28 cellular contexts compared by ENCODE assay signal in the genomic region with DNA sequence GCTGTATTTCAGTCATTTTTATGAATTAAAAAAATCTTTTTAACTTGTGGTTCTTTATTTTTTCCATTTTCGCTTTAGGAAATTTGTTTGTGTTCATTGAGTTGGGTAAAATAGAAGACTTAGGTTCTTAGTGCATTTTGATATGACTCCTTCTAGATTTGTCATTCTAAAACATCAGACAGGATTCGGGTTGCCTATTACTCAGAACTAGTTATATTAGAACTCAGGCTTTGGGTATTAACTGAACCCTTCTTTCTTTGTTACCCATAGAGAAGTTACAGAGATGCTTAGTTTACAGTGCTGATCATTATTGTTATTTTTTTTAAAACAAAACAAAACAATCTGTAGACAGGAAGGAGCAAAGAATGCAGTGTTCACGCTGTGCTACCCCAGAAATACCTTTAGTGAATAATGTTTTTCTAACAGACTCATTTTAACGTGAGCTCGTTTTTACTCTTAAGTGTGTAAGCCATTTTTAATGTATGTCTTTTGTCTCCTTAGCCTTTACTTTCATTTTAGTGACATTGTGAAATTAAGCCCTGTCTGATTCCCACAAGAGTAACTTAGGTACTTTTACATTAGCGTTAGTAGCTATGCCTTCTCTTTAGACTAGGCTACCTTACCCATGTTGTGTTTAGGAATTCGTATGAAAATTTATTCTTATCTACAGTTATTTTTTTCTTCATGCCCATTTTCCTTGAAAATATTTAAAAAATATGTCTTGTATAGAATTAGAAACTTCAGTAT. TPM values are rescaled to one million over a fixed set of nuclear protein-coding genes. Genes with fewer than 3 reads are reported as not detected.
DNase-seq lines count a peak whose midpoint lies in the region; ATAC-seq, FAIRE-seq and TF ChIP-seq lines count a peak whose summit lies in the region.
"Had no signal": no experiment of that assay in that cellular context is flagged by ENCODE, and none has a peak within 500 bp of the region (broad histone marks: within the 10 kb centered on the region; RNA-seq: fewer than 3 reads in every experiment).

No MANE protein-coding gene starts in this region.

- FAIRE-seq in GM19239 (lab: Jason Lieb, UNC) (peak; percentile 76), endothelial cell of umbilical vein (lab: Jason Lieb, UNC) (no peak)
- FAIRE-seq: astrocyte, GM18507, K562 had no signal

- H3K36me3 Mint-ChIP-seq in activated naive CD4-positive, alpha-beta T cell treated with anti-CD3 and anti-CD28 coated beads, Interleukin-2, amount 50 U/mL, for 24 hours: peaks cover 11% of the 10 kb centered on the region

- peak overlapping the region; percentile 43 for H2AFZ ChIP-seq in endothelial cell of umbilical vein (ENCODE audit: low read depth, low read length)

- TF ChIP-seq POLR2A in endothelial cell of umbilical vein (IDR thresholded peaks at IDR 0.05; ENCODE audit: low read depth, low read length): no peak

- TF ChIP-seq CTCF in endothelial cell of umbilical vein (IDR thresholded peaks at IDR 0.05; ENCODE audit: extremely low read depth in 1 of 2, insufficient read depth in 1 of 2, low read depth in 1 of 2, low read length in 2 of 2) (no peak), psoas muscle (IDR thresholded peaks at IDR 0.05) (no peak)

- no peaks in the 10 kb centered on the region for H3K27me3 Mint-ChIP-seq in activated naive CD4-positive, alpha-beta T cell treated with anti-CD3 and anti-CD28 coated beads, Interleukin-2, amount 50 U/mL, for 24 hours
- H3K27me3 Mint-ChIP-seq: CD4-positive, CD25-positive, alpha-beta regulatory T cell; type B pancreatic cell had no signal

- POLR2A ChIA-PET in endothelial cell of umbilical vein (lab: Charles Lee): no interaction called here

- H3K4me2 ChIP-seq in endothelial cell of umbilical vein (ENCODE audit: insufficient read depth, low read length): peak overlapping the region; percentile 82

- peaks cover 28% of the 10 kb centered on the region for H3K4me1 Mint-ChIP-seq in activated naive CD4-positive, alpha-beta T cell treated with anti-CD3 and anti-CD28 coated beads, Interleukin-2, amount 50 U/mL, for 24 hours

- H3K9ac ChIP-seq in endothelial cell of umbilical vein (replicated peaks; ENCODE audit: extremely low read depth, insufficient read depth, low read length): peak overlapping the region; percentile 47

- H3K27ac ChIP-seq in endothelial cell of umbilical vein (ENCODE audit: insufficient read depth, low read depth, low read length) (peak overlapping the region; percentile 22), psoas muscle (no peak overlapping the region)
- H3K27ac ChIP-seq: Peyer's patch, right atrium auricular region had no signal

- no peaks in the 10 kb centered on the region for H3K9me3 Mint-ChIP-seq in activated naive CD4-positive, alpha-beta T cell treated with anti-CD3 and anti-CD28 coated beads, Interleukin-2, amount 50 U/mL, for 24 hours
- H3K9me3 Mint-ChIP-seq: activated naive CD4-positive, alpha-beta T cell treated with anti-CD3 and anti-CD28 coated beads, Interleukin-2, amount 50 U/mL, for 72 hours; CD4-positive, CD25-positive, alpha-beta regulatory T cell; T-helper 1 cell treated with Interleukin-12 subunit alpha and Interleukin-12 subunit beta and Interleukin-4 antibody, amounts not matched to agents 30 μg/mL and 1 μg/mL, for 36 hours; type B pancreatic cell had no signal

- H3K27me3 ChIP-seq in endothelial cell of umbilical vein (ENCODE audit: control insufficient read depth in 2 of 2, insufficient read depth in 2 of 2, low read length in 2 of 2): no peaks in the 10 kb centered on the region
- H3K27me3 ChIP-seq in psoas muscle (ENCODE audit: insufficient read depth in 3 of 3, low read length in 2 of 3): no peaks in the 10 kb centered on the region
- H3K27me3 ChIP-seq: Peyer's patch, right atrium auricular region had no signal

- no peaks in the 10 kb centered on the region for H3K9me1 ChIP-seq in endothelial cell of umbilical vein (replicated peaks; ENCODE audit: control insufficient read depth, extremely low read depth, insufficient read depth, low read length)

- H3K4me1 ChIP-seq in endothelial cell of umbilical vein (ENCODE audit: control insufficient read depth, extremely low read depth, insufficient read depth, low read length) (peaks cover 5% of the 10 kb centered on the region), psoas muscle (peaks cover 10% of the 10 kb centered on the region)
- H3K4me1 ChIP-seq: Peyer's patch, right atrium auricular region had no signal

- H3K27ac Mint-ChIP-seq in activated naive CD4-positive, alpha-beta T cell treated with anti-CD3 and anti-CD28 coated beads, Interleukin-2, amount 50 U/mL, for 24 hours: no peak overlapping the region
- H3K27ac Mint-ChIP-seq: activated naive CD4-positive, alpha-beta T cell treated with anti-CD3 and anti-CD28 coated beads, Interleukin-2, amount 50 U/mL, for 72 hours; CD4-positive, CD25-positive, alpha-beta regulatory T cell; T-helper 1 cell treated with Interleukin-12 subunit alpha and Interleukin-12 subunit beta and Interleukin-4 antibody, amounts not matched to agents 30 μg/mL and 1 μg/mL, for 36 hours; type B pancreatic cell had no signal

- no TSS peak for BruUV-seq in endothelial cell of umbilical vein (replicated peaks; lab: Mats Ljungman, UMichigan)

- no peaks in the 10 kb centered on the region for H4K20me1 ChIP-seq in endothelial cell of umbilical vein (replicated peaks; ENCODE audit: control insufficient read depth, extremely low read depth, insufficient read depth, low read length)

- dilution Hi-C loops in endothelial cell of umbilical vein (cut with MboI; ENCODE audit: extremely low pct_ligation_motif_present, low sequenced_read_pairs): no loop called here

- intact Hi-C loops in endothelial cell of umbilical vein (cut with micrococcal nuclease) (loop anchor here (5.0 kb wide), 1 partner anchor 53 kb away; the partner anchor contains the start of gene CMC1), psoas muscle (cut with DNase I) (no loop called here)

- H3K4me3 ChIP-seq in endothelial cell of umbilical vein (replicated peaks in 1 of 3; ENCODE audit: insufficient read depth in 1 of 3, low read depth in 1 of 3, low read length in 3 of 3): peak overlapping the region in 1 of 3 experiments; percentile 42
- peak overlapping the region; percentile 6 for H3K4me3 ChIP-seq in psoas muscle
- H3K4me3 ChIP-seq: K562, Peyer's patch had no signal

- WGBS in psoas muscle, 3 donors: 84 to 86% (median 86%) methylated on average over 7 of the region's 7 CpGs

- ATAC-seq in psoas muscle (no peak), HG03280 (IDR thresholded peaks at IDR 0.05; ENCODE audit: unreplicated experiment) (no peak), GM21786 (IDR thresholded peaks at IDR 0.05; ENCODE audit: unreplicated experiment) (no peak)
- ATAC-seq: K562 had no signal

- no peaks in the 10 kb centered on the region for H3K79me2 ChIP-seq in endothelial cell of umbilical vein (ENCODE audit: control insufficient read depth, insufficient read depth, low read length)

- H3K36me3 ChIP-seq in endothelial cell of umbilical vein (ENCODE audit: control insufficient read depth in 2 of 2, extremely low read depth in 1 of 2, insufficient read depth in 2 of 2, low read length in 2 of 2) (no peaks in the 10 kb centered on the region), psoas muscle (ENCODE audit: insufficient read depth in 1 of 2, low read depth in 1 of 2) (peaks cover 0 to 6% of the 10 kb centered on the region in 2 donors)
- H3K36me3 ChIP-seq: Peyer's patch, right atrium auricular region had no signal

- H3K4me3 Mint-ChIP-seq in activated naive CD4-positive, alpha-beta T cell treated with anti-CD3 and anti-CD28 coated beads, Interleukin-2, amount 50 U/mL, for 24 hours: peak overlapping the region; percentile 19
- H3K4me3 Mint-ChIP-seq: CD4-positive, CD25-positive, alpha-beta regulatory T cell; T-helper 1 cell treated with Interleukin-12 subunit alpha and Interleukin-12 subunit beta and Interleukin-4 antibody, amounts not matched to agents 30 μg/mL and 1 μg/mL, for 36 hours; type B pancreatic cell had no signal

- CTCF ChIA-PET in endothelial cell of umbilical vein (lab: Charles Lee): interaction anchor here (0.9 to 1.2 kb wide), 2 partner anchors 8 to 9 kb away, joined by 3 to 4 read pairs; no protein-coding TSS in a partner anchor

- DNase-seq in activated naive CD4-positive, alpha-beta T cell (lab: John Stamatoyannopoulos, UW): no peak
- DNase-seq in GM19239 (ENCODE audit: insufficient read length, low spot score) (no peak), endothelial cell of umbilical vein (ENCODE audit: low read depth, low spot score) (peak; percentile 28), psoas muscle (no peak), SHP77 treated with DMSO at 0.1 percent for 48 hours (lab: John Stamatoyannopoulos, UW) (no peak)
- DNase-seq: activated CD4-positive, alpha-beta T cell treated with anti-CD3 and anti-CD28 coated beads, Interleukin-2, amount 50 U/mL, for 1 hour; CD4-positive, CD25-positive, alpha-beta regulatory T cell; central memory CD4-positive, alpha-beta T cell; erythroblast; foreskin melanocyte; GDM1; hippocampal formation; NCI-H1694; NCI-H2171 treated with DMSO at 0.1 percent for 48 hours; NCI-H524 treated with DMSO at 0.1 percent for 48 hours; Peyer's patch; stimulated activated CD4-positive, alpha-beta T cell treated with anti-CD3 and anti-CD28 coated beads, Interleukin-12 subunit alpha, Interleukin-12 subunit beta, amount 100 ng/mL, for 4 hours; stimulated activated CD4-positive, alpha-beta T cell treated with anti-CD3 and anti-CD28 coated beads, Interleukin-4, amount 100 ng/mL, for 4 hours had no signal

- H3K9me3 ChIP-seq in endothelial cell of umbilical vein (replicated peaks; ENCODE audit: control insufficient read depth, insufficient read depth, low read length) (no peaks in the 10 kb centered on the region), psoas muscle (no peaks in the 10 kb centered on the region)
- H3K9me3 ChIP-seq: Peyer's patch had no signal

RNA-seq across cellular contexts. Expression of gene CMC1, which starts 53.4 kb away (rescaled TPM):
- total RNA-seq in endothelial cell of umbilical vein: 15.3 and 18.6 TPM in 2 replicates
- polyA plus RNA-seq in endothelial cell of umbilical vein: 9.0 and 13.1 TPM in 2 replicates
- 16.2 and 17.5 TPM in 2 replicates for polyA plus RNA-seq in endothelial cell of umbilical vein (2011; cell fraction: cytosol; rRNA removed)
- 12.5 and 15.5 TPM in 2 replicates for polyA plus RNA-seq in endothelial cell of umbilical vein (2011; cell fraction: nucleus; rRNA removed)
- 26.7 and 29.4 TPM in 2 replicates for polyA plus RNA-seq in endothelial cell of umbilical vein (2012)
- polyA minus RNA-seq in endothelial cell of umbilical vein: 3.0 and 3.4 TPM in 2 replicates
- 12.1 TPM for polyA minus RNA-seq in endothelial cell of umbilical vein (2011; cell fraction: cytosol; rRNA and poly(A)+ RNA removed)
- polyA minus RNA-seq in endothelial cell of umbilical vein (2011; cell fraction: nucleus; rRNA and poly(A)+ RNA removed): 14.3 and 15.1 TPM in 2 replicates
- 10 to 100 TPM; 14.4 to 23.2 (median 15.9) TPM for total RNA-seq in psoas muscle
- 10 to 100 TPM; 49.6 to 73.4 (median 54.4) TPM for polyA plus RNA-seq in psoas muscle

RNA-seq across cellular contexts. Expression of gene ZCWPW2, which starts 53.7 kb away (rescaled TPM):
- total RNA-seq in endothelial cell of umbilical vein (0.40 TPM in 1 of 2 replicates, not detected in the other), psoas muscle (1 to 10 TPM; 2.7 to 4.0 (median 3.2) TPM)
- polyA plus RNA-seq in endothelial cell of umbilical vein (0.04 and 0.05 TPM in 2 replicates), psoas muscle (1 to 10 TPM in 2 of 3 donors, under 1 TPM in 1; 0.74 to 2.0 (median 1.8) TPM)
- 0.09 and 0.18 TPM in 2 replicates for polyA plus RNA-seq in endothelial cell of umbilical vein (2011; cell fraction: cytosol; rRNA removed)
- 0.15 and 0.50 TPM in 2 replicates for polyA plus RNA-seq in endothelial cell of umbilical vein (2011; cell fraction: nucleus; rRNA removed)
- 0.34 and 0.48 TPM in 2 replicates for polyA plus RNA-seq in endothelial cell of umbilical vein (2012)
- polyA minus RNA-seq in endothelial cell of umbilical vein: not detected in 2 replicates
- polyA minus RNA-seq in endothelial cell of umbilical vein (2011; cell fraction: cytosol; rRNA and poly(A)+ RNA removed): not detected
- polyA minus RNA-seq in endothelial cell of umbilical vein (2011; cell fraction: nucleus; rRNA and poly(A)+ RNA removed): not detected in 2 replicates
- total RNA-seq: Peyer's patch had no signal

RNA-seq across cellular contexts. Expression of gene AZI2, which starts 53.8 kb away (rescaled TPM):
- total RNA-seq in endothelial cell of umbilical vein (39.5 and 50.0 TPM in 2 replicates), psoas muscle (10 to 100 TPM; 32.0 to 63.8 (median 40.9) TPM)
- polyA plus RNA-seq in endothelial cell of umbilical vein (13.5 and 17.4 TPM in 2 replicates), psoas muscle (10 to 100 TPM; 26.3 to 40.2 (median 30.0) TPM)
- 42.7 and 50.3 TPM in 2 replicates for polyA plus RNA-seq in endothelial cell of umbilical vein (2011; cell fraction: cytosol; rRNA removed)
- polyA plus RNA-seq in endothelial cell of umbilical vein (2011; cell fraction: nucleus; rRNA removed): 57.3 and 70.2 TPM in 2 replicates
- 44.6 and 50.8 TPM in 2 replicates for polyA plus RNA-seq in endothelial cell of umbilical vein (2012)
- 14.9 and 21.2 TPM in 2 replicates for polyA minus RNA-seq in endothelial cell of umbilical vein
- polyA minus RNA-seq in endothelial cell of umbilical vein (2011; cell fraction: cytosol; rRNA and poly(A)+ RNA removed): 30.5 TPM
- polyA minus RNA-seq in endothelial cell of umbilical vein (2011; cell fraction: nucleus; rRNA and poly(A)+ RNA removed): 59.3 and 81.4 TPM in 2 replicates
